8 cellular contexts compared by ENCODE assay signal in genomic region chr1:905071-905749, GRCh38. TPM values are rescaled to one million over a fixed set of nuclear protein-coding genes. Genes with fewer than 3 reads are reported as not detected.
DNase-seq lines count a peak whose midpoint lies in the region; ATAC-seq, FAIRE-seq and TF ChIP-seq lines count a peak whose summit lies in the region.

No MANE protein-coding gene starts in this region.

- in situ Hi-C loops in K562 (cut with MboI): no loop called here

- peak; percentile 71 for DNase-seq in GF-D8 (lab: John Stamatoyannopoulos, UW)
- DNase-seq in Kasumi-1 (lab: John Stamatoyannopoulos, UW): peak; percentile 62 to 71
- peak in 1 of 4 experiments; percentile 18 for DNase-seq in K562 (ENCODE audit: extremely low read depth in 1 of 4, low spot score in 3 of 4)
- DNase-seq in left kidney (ENCODE audit: low read depth, low spot score): peak; percentile 85
- peak; percentile 55 to 87 for DNase-seq in tibial artery
- DNase-seq in NCI-H2196 treated with DMSO at 0.1 percent for 48 hours (lab: John Stamatoyannopoulos, UW; ENCODE audit: unreplicated experiment): no peak
- no peak for DNase-seq in NCI-H146 (lab: John Stamatoyannopoulos, UW)

- H3K9me1 ChIP-seq in K562 (ENCODE audit: control insufficient read depth, insufficient read depth, low read length): no peaks in the 10 kb centered on the region

- intact Hi-C loops in K562 (cut with micrococcal nuclease) (loop anchor here (2.0 kb wide), 1 partner anchor 72 kb away; no protein-coding TSS in a partner anchor), tibial artery (cut with DNase I; ENCODE audit: low total_unique reads) (loop anchor here (2.0 to 5.0 kb wide), 2 partner anchors 18 to 57 kb away; partner anchors contain the start of genes KLHL17 and SAMD11)

- H3K4me1 ChIP-seq in K562 (replicated peaks in 1 of 2; ENCODE audit: control insufficient read depth in 2 of 2, insufficient read depth in 2 of 2, low read length in 2 of 2) (peaks cover 12 to 61% of the 10 kb centered on the region in 2 experiments), tibial artery (peaks cover 0 to 38% (median 26%) of the 10 kb centered on the region in 4 donors)

- TF ChIP-seq EP300 in K562 (IDR thresholded peaks at IDR 0.05; ENCODE audit: low read length): no peak

- H2AFZ ChIP-seq in K562 (ENCODE audit: low read depth, low read length): peak overlapping the region; percentile 23; the same call in 1 of the 2 replicates

- H3K9me3 ChIP-seq in K562 (replicated peaks; ENCODE audit: control insufficient read depth, insufficient read depth, low read depth, low read length) (no peaks in the 10 kb centered on the region), tibial artery (no peaks in the 10 kb centered on the region)

- WGBS in K562 (ENCODE audit: insufficient coverage, low coverage, missing lambda C conversion rate): 62% methylated on average over 42 of the region's 49 CpGs

- POLR2A ChIA-PET in K562 (lab: Yijun Ruan, JAX): interaction anchor here (1.0 to 1.5 kb wide), 6 partner anchors 9 to 54 kb away, joined by 3 to 9 read pairs (median 4); partner anchors contain the start of gene NOC2L

- no peak for TF ChIP-seq CTCF in K562 (IDR thresholded peaks at IDR 0.05 in 2 of 3, conservative IDR thresholded peaks at IDR 0.05 in 1 of 3; ENCODE audit: insufficient read depth in 2 of 3, low read depth in 1 of 3, low read length in 3 of 3)
- no peak for TF ChIP-seq CTCF in tibial artery (IDR thresholded peaks at IDR 0.05)

- H3K4me3 ChIP-seq in K562 (peak overlapping the region; percentile 48), tibial artery (peak overlapping the region; percentile 44 to 49)

- peaks cover 5 to 8% of the 10 kb centered on the region in 2 experiments; a peak in 1 of 5 replicates for H3K27me3 ChIP-seq in K562 (ENCODE audit: control insufficient read depth in 2 of 2, insufficient read depth in 2 of 2, low read length in 2 of 2)
- peaks cover 0 to 14% of the 10 kb centered on the region in 2 donors for H3K27me3 ChIP-seq in tibial artery

- H3K27ac ChIP-seq in K562 (ENCODE audit: extremely low read depth, low read depth, low read length): peak overlapping the region; percentile 68; the same call in 1 of the 3 replicates
- peak overlapping the region; percentile 27 to 52 for H3K27ac ChIP-seq in tibial artery

- no peaks in the 10 kb centered on the region; the same call in 1 of the 2 replicates for H4K20me1 ChIP-seq in K562 (replicated peaks; ENCODE audit: control insufficient read depth, insufficient read depth, low read length)

- no peak for TF ChIP-seq POLR2A in K562 (conservative IDR thresholded peaks at IDR 0.05)

- H3K36me3 ChIP-seq in K562 (ENCODE audit: control insufficient read depth, insufficient read depth, low read length) (no peaks in the 10 kb centered on the region), tibial artery (no peaks in the 10 kb centered on the region)

- TSS peak; percentile 88 for BruUV-seq in K562 (replicated peaks; lab: Mats Ljungman, UMichigan)

- ATAC-seq in K562 (no peak), GM19328 (IDR thresholded peaks at IDR 0.05; ENCODE audit: unreplicated experiment) (no peak)

- peak overlapping the region; percentile 35 for H3K4me2 ChIP-seq in K562 (ENCODE audit: insufficient read depth, low read length)

- TF ChIP-seq RAD21 in K562 (CRISPR knock-in tag; conservative IDR thresholded peaks at IDR 0.05 in 1 of 2, IDR thresholded peaks at IDR 0.05 in 1 of 2): no peak

- peak; percentile 63 for FAIRE-seq in K562 (lab: Jason Lieb, UNC)

- H3K79me2 ChIP-seq in K562 (ENCODE audit: control insufficient read depth, insufficient read depth, low read length): no peaks in the 10 kb centered on the region

- H3K9ac ChIP-seq in K562 (ENCODE audit: insufficient read depth in 1 of 2, low read depth in 2 of 2, low read length in 2 of 2): peak overlapping the region; percentile 16 to 91; a peak in 2 of 4 replicates

- CTCF ChIA-PET in K562 (lab: Yijun Ruan, JAX; ENCODE audit: low intra/inter-chr PET ratio): interaction anchor here (0.6 to 1.5 kb wide), 7 partner anchors 15 to 387 kb away, joined by 3 to 12 read pairs (median 5); no protein-coding TSS in a partner anchor

TF ChIP-seq in K562, 482 proteins besides CTCF, POLR2A, EP300 and RAD21 (continues in another document):
- TF ChIP-seq MAX (CRISPR knock-in tag; IDR thresholded peaks at IDR 0.05) (no peak), ZNF280A (IDR thresholded peaks at IDR 0.05; ENCODE audit: low read depth, partially characterized antibody) (no peak)

RNA-seq across cellular contexts. Expression of gene SAMD11, which starts 18.5 kb away (rescaled TPM):
- total RNA-seq in K562 (2011; cell fraction: chromatin; rRNA removed; ENCODE audit: low replicate concordance): 0.42 and 1.3 TPM in 2 replicates
- 1.2 and 1.8 TPM in 2 replicates for total RNA-seq in K562 (2011; cell fraction: nucleolus; rRNA removed)
- total RNA-seq in K562 (2011; cell fraction: nucleoplasm; rRNA removed): 0.31 and 0.44 TPM in 2 replicates
- total RNA-seq in K562 (2014; rRNA removed) (0.41 and 0.82 TPM in 2 replicates), K562 (2014; rRNA removed; fragmentation: Illumina TruSeq; extraction: Trizol) (0.07 TPM in 1 of 2 replicates, not detected in the other), K562 (2015; rRNA removed; fragmentation: Illumina TruSeq; extraction: Trizol) (0.11 and 0.26 TPM in 2 replicates), K562 (2021) (0.38 and 0.49 TPM in 2 replicates)
- polyA plus RNA-seq in K562 (2011; rRNA removed) (0.24 and 0.31 TPM in 2 replicates), K562 (2014; fragmentation: Illumina TruSeq; extraction: Trizol) (not detected in 2 replicates), K562 (2014; fragmentation: Nextera tagmentation; extraction: Ambion mirVana) (under 1 TPM in 1 of 2 experiments, not detected in 1; 0.08 TPM), K562 (2014; rRNA removed) (0.07 and 0.32 TPM in 2 replicates)
- polyA plus RNA-seq in K562 (2011; cell fraction: cytosol; rRNA removed): 0.37 and 0.73 TPM in 2 replicates
- polyA plus RNA-seq in K562 (2011; cell fraction: nucleus; rRNA removed): 1.6 and 3.1 TPM in 2 replicates
- polyA plus RNA-seq in K562 (2012): 0.36 and 0.64 TPM in 2 replicates
- not detected in 2 replicates for polyA minus RNA-seq in K562 (2011; rRNA and poly(A)+ RNA removed)
- polyA minus RNA-seq in K562 (2011; cell fraction: cytosol; rRNA and poly(A)+ RNA removed): 1.3 and 3.5 TPM in 2 replicates
- 0.94 and 1.6 TPM in 2 replicates for polyA minus RNA-seq in K562 (2011; cell fraction: nucleus; rRNA and poly(A)+ RNA removed)

RNA-seq across cellular contexts. Expression of gene NOC2L, which starts 53.8 kb away (rescaled TPM):
- total RNA-seq in K562 (2011; cell fraction: chromatin; rRNA removed; ENCODE audit: low replicate concordance): 185 and 348 TPM in 2 replicates
- 202 and 208 TPM in 2 replicates for total RNA-seq in K562 (2011; cell fraction: nucleolus; rRNA removed)
- total RNA-seq in K562 (2011; cell fraction: nucleoplasm; rRNA removed): 191 and 196 TPM in 2 replicates
- total RNA-seq in K562 (2014; rRNA removed) (363 and 418 TPM in 2 replicates), K562 (2014; rRNA removed; fragmentation: Illumina TruSeq; extraction: Trizol) (111 and 128 TPM in 2 replicates), K562 (2015; rRNA removed; fragmentation: Illumina TruSeq; extraction: Trizol) (214 and 216 TPM in 2 replicates), K562 (2021) (407 and 410 TPM in 2 replicates)
- polyA plus RNA-seq in K562 (2011; rRNA removed) (86.6 and 118 TPM in 2 replicates), K562 (2014; fragmentation: Illumina TruSeq; extraction: Trizol) (200 and 279 TPM in 2 replicates), K562 (2014; fragmentation: Nextera tagmentation; extraction: Ambion mirVana) (1 to 10 TPM; 4.0 to 9.7 TPM), K562 (2014; rRNA removed) (260 and 299 TPM in 2 replicates)
- polyA plus RNA-seq in K562 (2011; cell fraction: cytosol; rRNA removed): 166 and 242 TPM in 2 replicates
- polyA plus RNA-seq in K562 (2011; cell fraction: nucleus; rRNA removed): 153 and 201 TPM in 2 replicates
- polyA plus RNA-seq in K562 (2012): 162 and 252 TPM in 2 replicates
- polyA minus RNA-seq in K562 (2011; rRNA and poly(A)+ RNA removed): 113 and 170 TPM in 2 replicates
- polyA minus RNA-seq in K562 (2011; cell fraction: cytosol; rRNA and poly(A)+ RNA removed): 169 and 187 TPM in 2 replicates
- polyA minus RNA-seq in K562 (2011; cell fraction: nucleus; rRNA and poly(A)+ RNA removed): 36.1 and 52.3 TPM in 2 replicates

RNA-seq across cellular contexts. Expression of gene KLHL17, which starts 55.2 kb away (rescaled TPM):
- total RNA-seq in K562 (2011; cell fraction: chromatin; rRNA removed; ENCODE audit: low replicate concordance): 105 and 413 TPM in 2 replicates
- 347 and 361 TPM in 2 replicates for total RNA-seq in K562 (2011; cell fraction: nucleolus; rRNA removed)
- 167 and 188 TPM in 2 replicates for total RNA-seq in K562 (2011; cell fraction: nucleoplasm; rRNA removed)
- 30.7 and 30.8 TPM in 2 replicates for total RNA-seq in K562 (2014; rRNA removed)
- 1.5 and 2.9 TPM in 2 replicates for total RNA-seq in K562 (2014; rRNA removed; fragmentation: Illumina TruSeq; extraction: Trizol)
- total RNA-seq in K562 (2015; rRNA removed; fragmentation: Illumina TruSeq; extraction: Trizol): 13.0 and 16.3 TPM in 2 replicates
- 58.1 and 71.4 TPM in 2 replicates for total RNA-seq in K562 (2021)
- polyA plus RNA-seq in K562 (2011; rRNA removed): 18.6 and 49.7 TPM in 2 replicates
- polyA plus RNA-seq in K562 (2011; cell fraction: cytosol; rRNA removed): 22.8 and 35.9 TPM in 2 replicates
- 819 and 946 TPM in 2 replicates for polyA plus RNA-seq in K562 (2011; cell fraction: nucleus; rRNA removed)
- polyA plus RNA-seq in K562 (2012): 31.2 and 45.6 TPM in 2 replicates
- 7.2 and 22.1 TPM in 2 replicates for polyA plus RNA-seq in K562 (2014; fragmentation: Illumina TruSeq; extraction: Trizol)
- under 1 TPM; 0.14 to 0.55 TPM for polyA plus RNA-seq in K562 (2014; fragmentation: Nextera tagmentation; extraction: Ambion mirVana)
- 67.3 and 84.8 TPM in 2 replicates for polyA plus RNA-seq in K562 (2014; rRNA removed)
- 3.4 and 5.1 TPM in 2 replicates for polyA minus RNA-seq in K562 (2011; rRNA and poly(A)+ RNA removed)
- polyA minus RNA-seq in K562 (2011; cell fraction: cytosol; rRNA and poly(A)+ RNA removed): 8.9 and 14.1 TPM in 2 replicates
- polyA minus RNA-seq in K562 (2011; cell fraction: nucleus; rRNA and poly(A)+ RNA removed): 72.0 and 97.5 TPM in 2 replicates

Comparison
In these comparisons a context has a peak if more than half of its experiments do, and no peak if none do; other contexts are left out.
1. DNase-seq: peak in GF-D8 (single experiment), Kasumi-1 (2 of 2), left kidney (single experiment) and tibial artery (2 of 2); none in NCI-H2196 treated with DMSO at 0.1 percent for 48 hours (single experiment) and NCI-H146 (single experiment).